Comparison of ENCODE assay signal across 8 cellular contexts in the genomic region with DNA sequence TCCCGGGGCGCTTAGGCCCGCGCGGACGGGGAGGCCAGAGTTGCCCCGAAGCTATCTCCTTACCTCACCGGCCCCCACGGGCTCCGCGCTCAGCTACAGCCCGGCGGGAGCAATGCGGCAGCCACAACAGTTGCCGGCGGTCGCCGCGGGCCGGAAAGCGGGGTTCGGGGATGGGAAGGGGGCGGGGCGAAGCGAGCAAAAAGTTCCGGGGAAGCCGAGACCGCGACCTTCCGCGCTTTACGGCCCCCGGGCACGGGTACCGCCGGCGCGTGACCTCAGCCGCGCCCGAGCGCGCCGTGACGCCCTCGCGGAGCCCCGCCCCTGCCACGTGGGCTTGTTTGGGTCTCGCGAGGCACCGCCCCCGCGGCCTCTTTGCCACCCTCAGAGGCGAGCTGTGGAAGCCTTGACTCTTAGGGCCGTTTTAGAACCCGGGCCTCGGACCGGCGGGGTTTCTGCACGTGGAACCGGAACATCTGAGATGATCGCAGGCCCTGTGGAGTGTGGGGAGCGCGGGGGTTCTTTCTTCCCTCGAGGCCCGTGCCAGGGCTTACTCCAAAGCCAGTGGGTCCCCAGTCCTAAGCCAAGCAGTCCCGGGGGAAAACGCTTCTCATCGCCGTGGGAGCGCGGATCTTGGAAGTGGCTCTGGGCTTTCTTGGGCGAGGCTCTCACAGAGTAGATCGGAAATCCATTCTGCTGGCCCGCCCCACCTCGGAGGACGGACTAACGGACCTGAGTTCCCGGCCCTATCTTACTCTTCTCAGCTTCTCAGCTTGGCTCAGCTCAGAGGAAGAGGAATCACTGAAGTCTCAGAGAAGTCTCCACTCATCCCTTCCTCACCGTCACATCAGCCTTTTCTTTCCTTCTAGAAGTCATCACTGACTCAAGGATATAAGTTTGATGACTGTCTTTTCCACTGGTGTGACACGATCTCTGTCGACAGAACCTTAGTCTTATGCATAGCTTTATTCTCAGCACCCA. TPM values are rescaled to one million over a fixed set of nuclear protein-coding genes. Genes with fewer than 3 reads are reported as not detected.
DNase-seq lines count a peak whose midpoint lies in the region; ATAC-seq and TF ChIP-seq lines count a peak whose summit lies in the region.
"Not testable (repeated sequence)": the region's sequence is repeated elsewhere in the genome, so short reads cannot be mapped to it uniquely, and the experiment has no call there.

No MANE protein-coding gene starts in this region.

- H2AK5ac ChIP-seq in H9 (ENCODE audit: insufficient read length, low read length) = not testable (repeated sequence)

- H3K14ac ChIP-seq in H9 (ENCODE audit: insufficient read depth, low read length) = peak overlapping the region; percentile 83

- H3K4me2 ChIP-seq in H9 (ENCODE audit: insufficient read depth, insufficient read length, low read length) (peak overlapping the region; percentile 66), Loucy (ENCODE audit: low read depth, low read length, poor library complexity, severe bottlenecking) (peak overlapping the region; percentile 98)

- not testable (repeated sequence) for H2BK20ac ChIP-seq in H9 (ENCODE audit: low read depth, low read length, poor library complexity, severe bottlenecking)

- not testable (repeated sequence) for H3K9me3 Mint-ChIP-seq in H9; neural crest cell; stimulated activated naive CD8-positive, alpha-beta T cell treated with anti-CD3 and anti-CD28 coated beads, Interleukin-15, amount 100 ng/mL, for 72 hours

- not testable (repeated sequence) for H4K91ac ChIP-seq in H9 (ENCODE audit: insufficient read length, low read depth, low read length)

- not testable (repeated sequence) for H3K36me3 Mint-ChIP-seq in H9 (ENCODE audit: insufficient read depth in 1 of 3, low read depth in 3 of 3); neural crest cell (ENCODE audit: low read depth)

- not testable (repeated sequence) for H2BK12ac ChIP-seq in H9 (ENCODE audit: insufficient read length, low read depth, low read length)

- not testable (repeated sequence) for H3K23ac ChIP-seq in H9 (ENCODE audit: insufficient read length, low read depth, low read length)

- H3K9ac ChIP-seq in H9 (ENCODE audit: extremely low read depth, insufficient read length, low read length) (peak overlapping the region; percentile 83), Loucy (ENCODE audit: low read depth, low read length, poor library complexity, severe bottlenecking) (peak overlapping the region; percentile 97)

- not testable (repeated sequence) for H4K8ac ChIP-seq in H9 (replicated peaks; ENCODE audit: insufficient read length, low read depth, low read length)

- peak overlapping the region; percentile 91 to 95 for H3K4me3 Mint-ChIP-seq in H9
- peak overlapping the region; percentile 92 for H3K4me3 Mint-ChIP-seq in neural crest cell
- peak overlapping the region; percentile 90 to 92 for H3K4me3 Mint-ChIP-seq in stimulated activated naive CD8-positive, alpha-beta T cell treated with anti-CD3 and anti-CD28 coated beads, Interleukin-15, amount 100 ng/mL, for 72 hours

- WGBS in H9 (ENCODE audit: extremely low coverage, insufficient read length, low lambda C conversion rate) = no CpG with 5 or more reads among the region's 83 CpGs

- H3K18ac ChIP-seq in H9 (ENCODE audit: insufficient read length, low read depth, low read length) = not testable (repeated sequence)

- not testable (repeated sequence) for H2AFZ ChIP-seq in H9 (ENCODE audit: low read length)
- peak overlapping the region; percentile 92 for H2AFZ ChIP-seq in Loucy (ENCODE audit: low read length)

- H3K9me3 ChIP-seq in H9 (ENCODE audit: control insufficient read depth, low read depth, low read length); Loucy (ENCODE audit: insufficient read depth, low read depth, low read length): not testable (repeated sequence)

- not testable (repeated sequence) for H3T11ph ChIP-seq in H9 (ENCODE audit: low read length)

- H3K27ac ChIP-seq in H9 (ENCODE audit: insufficient read length, low read depth, low read length) = not testable (repeated sequence)

- not testable (repeated sequence) for H3K36me3 ChIP-seq in Loucy (ENCODE audit: insufficient read depth, low read length)

- H3K79me2 ChIP-seq in H9 (ENCODE audit: insufficient read depth, low read length) = not testable (repeated sequence)
- peaks cover 45% of the 10 kb centered on the region for H3K79me2 ChIP-seq in Loucy (ENCODE audit: insufficient read depth, low read length)

- peak; percentile 94 for DNase-seq in ELR (ENCODE audit: low read depth)
- peak; percentile 80 for DNase-seq in H9
- peak; percentile 94 for DNase-seq in activated gamma-delta T cell (lab: John Stamatoyannopoulos, UW)
- DNase-seq in fibroblast of villous mesenchyme (ENCODE audit: low read depth) = peak; percentile 94
- DNase-seq in neural crest cell (ENCODE audit: low read depth, low spot score) = peak; percentile 90
- peak; percentile 99 for DNase-seq in stimulated activated naive CD8-positive, alpha-beta T cell treated with anti-CD3 and anti-CD28 coated beads, Interleukin-15, amount 100 ng/mL, for 72 hours

- peak overlapping the region; percentile 95 for H3K4me3 ChIP-seq in Loucy (ENCODE audit: low read length, poor library complexity, severe bottlenecking)
- H3K4me3 ChIP-seq in fibroblast of villous mesenchyme (ENCODE audit: low read depth, low read length) = peak overlapping the region; percentile 78

- peak; percentile 49; the same call in 1 of the 2 replicates for TF ChIP-seq POLR2A in Raji (IDR thresholded peaks at IDR 0.05; ENCODE audit: insufficient read depth, low read depth, low read length)

- not testable (repeated sequence) for H3K27me3 ChIP-seq in H9 (ENCODE audit: insufficient read depth, low read length); Loucy (ENCODE audit: insufficient read depth, low read length, poor library complexity, severe bottlenecking)

- H3K23me2 ChIP-seq in H9 (ENCODE audit: insufficient read length, low read depth, low read length, poor library complexity, severe bottlenecking) = not testable (repeated sequence)

- not testable (repeated sequence) for H3K4me1 Mint-ChIP-seq in H9; stimulated activated naive CD8-positive, alpha-beta T cell treated with anti-CD3 and anti-CD28 coated beads, Interleukin-15, amount 100 ng/mL, for 72 hours
- peaks cover 12% of the 10 kb centered on the region for H3K4me1 Mint-ChIP-seq in neural crest cell

- H2BK120ac ChIP-seq in H9 (ENCODE audit: low read depth, low read length, poor library complexity, severe bottlenecking) = not testable (repeated sequence)

- H2BK5ac ChIP-seq in H9 (ENCODE audit: insufficient read length, low read length) = not testable (repeated sequence)

- H2BK15ac ChIP-seq in H9 (ENCODE audit: low read depth, low read length) = not testable (repeated sequence)

- not testable (repeated sequence) for TF ChIP-seq CTCF in H9 (conservative IDR thresholded peaks at IDR 0.05); Loucy (conservative IDR thresholded peaks at IDR 0.05; ENCODE audit: low read length); fibroblast of villous mesenchyme (IDR thresholded peaks at IDR 0.05; ENCODE audit: insufficient read depth, low read depth, low read length); neural crest cell (conservative IDR thresholded peaks at IDR 0.05)

- not testable (repeated sequence) for H3K27ac Mint-ChIP-seq in H9
- peak overlapping the region; percentile 81 for H3K27ac Mint-ChIP-seq in neural crest cell (ENCODE audit: unreplicated experiment)
- H3K27ac Mint-ChIP-seq in stimulated activated naive CD8-positive, alpha-beta T cell treated with anti-CD3 and anti-CD28 coated beads, Interleukin-15, amount 100 ng/mL, for 72 hours = peak overlapping the region; percentile 95 to 98

- H3K56ac ChIP-seq in H9 (ENCODE audit: insufficient read length, low read depth, low read length) = not testable (repeated sequence)

- H3K4ac ChIP-seq in H9 (ENCODE audit: low read depth, low read length) = not testable (repeated sequence)

- H4K20me1 ChIP-seq in H9 (ENCODE audit: control insufficient read depth, insufficient read depth, insufficient read length) = not testable (repeated sequence)
- peaks cover 22% of the 10 kb centered on the region for H4K20me1 ChIP-seq in Loucy (ENCODE audit: insufficient read depth, low read length, poor library complexity, severe bottlenecking)

- not testable (repeated sequence) for H3K27me3 Mint-ChIP-seq in H9 (ENCODE audit: low read depth); neural crest cell (ENCODE audit: low read depth); stimulated activated naive CD8-positive, alpha-beta T cell treated with anti-CD3 and anti-CD28 coated beads, Interleukin-15, amount 100 ng/mL, for 72 hours

- peak; percentile 96 for ATAC-seq in stimulated activated naive CD8-positive, alpha-beta T cell treated with anti-CD3 and anti-CD28 coated beads, Interleukin-15, amount 100 ng/mL, for 72 hours

- H3F3A ChIP-seq in Loucy (ENCODE audit: low read depth) = not testable (repeated sequence)

- not testable (repeated sequence) for H3K79me1 ChIP-seq in H9 (ENCODE audit: insufficient read depth, low read depth, low read length, poor library complexity, severe bottlenecking)

- not testable (repeated sequence) for H4K5ac ChIP-seq in H9 (ENCODE audit: insufficient read length, low read depth, low read length)

- not testable (repeated sequence) for H3K9me2 ChIP-seq in Loucy (replicated peaks; ENCODE audit: low read depth, low read length)

- H3K4me1 ChIP-seq in H9 (ENCODE audit: insufficient read depth, low read length); Loucy (ENCODE audit: insufficient read depth, low read length, poor library complexity, severe bottlenecking): not testable (repeated sequence)

RNA-seq across cellular contexts. Expression of a gene that starts 7.8 kb away (rescaled TPM):
- total RNA-seq in H9 (2021) = 1.6 and 2.6 TPM in 2 replicates
- 0.32 and 0.86 TPM in 2 replicates for total RNA-seq in fibroblast of villous mesenchyme
- total RNA-seq in neural crest cell = 2.5 and 3.1 TPM in 2 replicates

RNA-seq across cellular contexts. Expression of a gene that starts 53.0 kb away (rescaled TPM):
- 0.31 and 0.37 TPM in 2 replicates for total RNA-seq in H9 (2021)
- total RNA-seq in fibroblast of villous mesenchyme = not detected in 2 replicates
- total RNA-seq in neural crest cell = 1.4 and 2.1 TPM in 2 replicates
